20 cellular contexts compared by ENCODE assay signal in genomic region chr2:160418398-160418765, GRCh38.
DNase-seq lines count a peak whose midpoint lies in the region; ATAC-seq and TF ChIP-seq lines count a peak whose summit lies in the region.
"Had no signal": no experiment of that assay in that cellular context is flagged by ENCODE, and none has a peak within 500 bp of the region (broad histone marks: within the 10 kb centered on the region; RNA-seq: fewer than 3 reads in every experiment).

No MANE protein-coding gene starts in this region.

- H3K9me2 ChIP-seq in hepatocyte (replicated peaks; ENCODE audit: insufficient read depth) = no peaks in the 10 kb centered on the region

- H3K27me3 ChIP-seq in A673 (replicated peaks; ENCODE audit: insufficient read depth, low read depth, low read length, poor library complexity) = no peaks in the 10 kb centered on the region
- H3K27me3 ChIP-seq in hepatocyte = no peaks in the 10 kb centered on the region
- H3K27me3 ChIP-seq in H9 (ENCODE audit: insufficient read depth, low read length) = no peaks in the 10 kb centered on the region
- H3K27me3 ChIP-seq in sigmoid colon = no peaks in the 10 kb centered on the region
- H3K27me3 ChIP-seq: Peyer's patch had no signal

- TF ChIP-seq CTCF in A673 (conservative IDR thresholded peaks at IDR 0.05; ENCODE audit: low read depth, low read length) (no peak), hepatocyte (IDR thresholded peaks at IDR 0.05; ENCODE audit: poor library complexity) (no peak), H9 (conservative IDR thresholded peaks at IDR 0.05) (no peak), sigmoid colon (IDR thresholded peaks at IDR 0.05) (no peak)

- H3K36me3 ChIP-seq in A673 (ENCODE audit: insufficient read depth, low read length, poor library complexity, severe bottlenecking) (no peaks in the 10 kb centered on the region), hepatocyte (replicated peaks; ENCODE audit: insufficient read depth, low read depth) (no peaks in the 10 kb centered on the region), sigmoid colon (no peaks in the 10 kb centered on the region)
- H3K36me3 ChIP-seq: Peyer's patch, thoracic aorta had no signal

- 81% methylated on average over 1 of the region's 1 CpG for WGBS in hepatocyte (ENCODE audit: low lambda C conversion rate, missing lambda C conversion rate)
- WGBS in H9 (ENCODE audit: extremely low coverage, insufficient read length, low lambda C conversion rate) = no CpG with 5 or more reads among the region's 1 CpG
- 48 to 59% methylated on average over 1 of the region's 1 CpG for WGBS in sigmoid colon, 2 donors

- H4K8ac ChIP-seq in H9 (replicated peaks; ENCODE audit: insufficient read length, low read depth, low read length) = no peak overlapping the region

- no peaks in the 10 kb centered on the region for H3K23me2 ChIP-seq in H9 (ENCODE audit: insufficient read length, low read depth, low read length, poor library complexity, severe bottlenecking)

- H3K23ac ChIP-seq in H9 (ENCODE audit: insufficient read length, low read depth, low read length) = no peak overlapping the region

- no peak for ATAC-seq in activated T-helper 17 cell treated with anti-CD3 and anti-CD28 coated beads, Interleukin-2, amount 50 U/mL, for 72 hours (replicated peaks)
- ATAC-seq in GM21619 (IDR thresholded peaks at IDR 0.05; ENCODE audit: unreplicated experiment) = no peak
- ATAC-seq: natural killer cell had no signal

- no peak overlapping the region for H2AK5ac ChIP-seq in H9 (ENCODE audit: insufficient read length, low read length)

- H3T11ph ChIP-seq in H9 (ENCODE audit: low read length) = no peak overlapping the region

- H3K27ac ChIP-seq in A673 (ENCODE audit: low read depth, low read length, poor library complexity, severe bottlenecking) = peak overlapping the region; percentile 43
- peak overlapping the region; percentile 25 for H3K27ac ChIP-seq in hepatocyte
- no peak overlapping the region for H3K27ac ChIP-seq in H9 (ENCODE audit: insufficient read length, low read depth, low read length)
- peak overlapping the region in 1 of 4 donors; percentile 35 for H3K27ac ChIP-seq in sigmoid colon
- H3K27ac ChIP-seq: Peyer's patch, SK-N-MC, thoracic aorta had no signal

- peak overlapping the region; percentile 72 for H3K4me3 Mint-ChIP-seq in activated T-helper 17 cell treated with anti-CD3 and anti-CD28 coated beads, Interleukin-2, amount 50 U/mL, for 72 hours
- no peak overlapping the region for H3K4me3 Mint-ChIP-seq in H9
- H3K4me3 Mint-ChIP-seq: B cell, endodermal cell, natural killer cell had no signal

- H2BK15ac ChIP-seq in H9 (ENCODE audit: low read depth, low read length) = no peak overlapping the region

- TF ChIP-seq EP300 in sigmoid colon (IDR thresholded peaks at IDR 0.05) = no peak

- H4K20me1 ChIP-seq in hepatocyte (ENCODE audit: insufficient read depth, poor library complexity, severe bottlenecking) (no peaks in the 10 kb centered on the region), H9 (ENCODE audit: control insufficient read depth, insufficient read depth, insufficient read length) (no peaks in the 10 kb centered on the region)

- H2BK20ac ChIP-seq in H9 (ENCODE audit: low read depth, low read length, poor library complexity, severe bottlenecking) = no peak overlapping the region

- peak overlapping the region; percentile 91 for H3K27ac Mint-ChIP-seq in activated T-helper 17 cell treated with anti-CD3 and anti-CD28 coated beads, Interleukin-2, amount 50 U/mL, for 72 hours
- H3K27ac Mint-ChIP-seq in H9 = no peak overlapping the region
- H3K27ac Mint-ChIP-seq: B cell, endodermal cell, natural killer cell had no signal

- no peak for TF ChIP-seq POLR2A in sigmoid colon (IDR thresholded peaks at IDR 0.05)

- peaks cover 33% of the 10 kb centered on the region for H3K4me1 Mint-ChIP-seq in activated T-helper 17 cell treated with anti-CD3 and anti-CD28 coated beads, Interleukin-2, amount 50 U/mL, for 72 hours
- H3K4me1 Mint-ChIP-seq in H9 = peaks cover 31 to 34% of the 10 kb centered on the region in 2 experiments
- H3K4me1 Mint-ChIP-seq: endodermal cell had no signal

- H3K4me3 ChIP-seq in A673 (ENCODE audit: low read depth, low read length, poor library complexity, severe bottlenecking) (no peak overlapping the region), hepatocyte (no peak overlapping the region), sigmoid colon (no peak overlapping the region)
- H3K4me3 ChIP-seq: Peyer's patch, SK-N-MC, thoracic aorta had no signal

- no peak overlapping the region for H3K56ac ChIP-seq in H9 (ENCODE audit: insufficient read length, low read depth, low read length)

- H2BK5ac ChIP-seq in H9 (ENCODE audit: insufficient read length, low read length) = no peak overlapping the region

- CTCF ChIA-PET in A673 (lab: Charles Lee) = interaction anchor here (0.6 kb wide), 1 partner anchor 32 kb away, joined by 9 read pairs; no protein-coding TSS in a partner anchor

- H3K9me3 ChIP-seq in A673 (ENCODE audit: low read depth, low read length, poor library complexity, severe bottlenecking) (no peaks in the 10 kb centered on the region), hepatocyte (ENCODE audit: low read depth) (no peaks in the 10 kb centered on the region), H9 (ENCODE audit: control insufficient read depth, low read depth, low read length) (no peaks in the 10 kb centered on the region), sigmoid colon (no peaks in the 10 kb centered on the region)
- H3K9me3 ChIP-seq: Peyer's patch, thoracic aorta had no signal

- H3K4me1 ChIP-seq in A673 (ENCODE audit: insufficient read depth, low read length, poor library complexity, severe bottlenecking) (peaks cover 40% of the 10 kb centered on the region), hepatocyte (ENCODE audit: insufficient read depth) (no peaks in the 10 kb centered on the region), H9 (ENCODE audit: insufficient read depth, low read length) (no peaks in the 10 kb centered on the region), sigmoid colon (peaks cover 0 to 36% (median 16%) of the 10 kb centered on the region in 4 donors)

- BruUV-seq in A673 (replicated peaks; lab: Mats Ljungman, UMichigan) = no TSS peak

- H3K79me1 ChIP-seq in H9 (ENCODE audit: insufficient read depth, low read depth, low read length, poor library complexity, severe bottlenecking) = no peaks in the 10 kb centered on the region

- no peaks in the 10 kb centered on the region for H3K9me3 Mint-ChIP-seq in activated T-helper 17 cell treated with anti-CD3 and anti-CD28 coated beads, Interleukin-2, amount 50 U/mL, for 72 hours
- no peaks in the 10 kb centered on the region for H3K9me3 Mint-ChIP-seq in H9
- H3K9me3 Mint-ChIP-seq: natural killer cell had no signal

- intact Hi-C loops in A673 (cut with micrococcal nuclease; ENCODE audit: unreplicated experiment) = no loop called here
- intact Hi-C loops in sigmoid colon (cut with DNase I) = no loop called here

- no peak overlapping the region for H3K9ac ChIP-seq in H9 (ENCODE audit: extremely low read depth, insufficient read length, low read length)

- H4K5ac ChIP-seq in H9 (ENCODE audit: insufficient read length, low read depth, low read length) = no peak overlapping the region

- H3K4me2 ChIP-seq in hepatocyte (no peak overlapping the region), H9 (ENCODE audit: insufficient read depth, insufficient read length, low read length) (no peak overlapping the region)

- H3K36me3 Mint-ChIP-seq in activated T-helper 17 cell treated with anti-CD3 and anti-CD28 coated beads, Interleukin-2, amount 50 U/mL, for 72 hours (ENCODE audit: low read depth) = peaks cover 11% of the 10 kb centered on the region
- peaks cover 4 to 9% (median 9%) of the 10 kb centered on the region in 3 experiments; a peak in 3 of 7 replicates for H3K36me3 Mint-ChIP-seq in H9 (ENCODE audit: insufficient read depth in 1 of 3, low read depth in 3 of 3)
- H3K36me3 Mint-ChIP-seq: natural killer cell had no signal

- DNase-seq in A673 (ENCODE audit: low spot score) (no peak), EH (ENCODE audit: low read depth) (peak; percentile 28), hepatocyte (ENCODE audit: low spot score) (no peak), NCI-H446 (lab: John Stamatoyannopoulos, UW) (no peak), H9 (no peak), sigmoid colon (no peak)
- DNase-seq: activated T-cell treated with anti-CD3 and anti-CD28 coated beads, Interleukin-2, amount 50 U/mL, for 1 hour; Calu3; cerebellar nuclear complex; endodermal cell; islet precursor cell; natural killer cell; NCI-H1417; NCI-H2171 treated with DMSO at 0.1 percent for 48 hours; Peyer's patch had no signal

- H4K91ac ChIP-seq in H9 (ENCODE audit: insufficient read length, low read depth, low read length) = no peak overlapping the region

- H2AFZ ChIP-seq in hepatocyte (no peak overlapping the region), H9 (ENCODE audit: low read length) (no peak overlapping the region)

- POLR2A ChIA-PET in A673 (lab: Charles Lee; ENCODE audit: low non-redundant PET) = interaction anchor here (0.6 kb wide), 1 partner anchor 10 kb away, joined by 5 read pairs; no protein-coding TSS in a partner anchor

- no peak overlapping the region for H2BK120ac ChIP-seq in H9 (ENCODE audit: low read depth, low read length, poor library complexity, severe bottlenecking)

- no peak overlapping the region for H3K4ac ChIP-seq in H9 (ENCODE audit: low read depth, low read length)

- no peak overlapping the region for H3K18ac ChIP-seq in H9 (ENCODE audit: insufficient read length, low read depth, low read length)

- no peaks in the 10 kb centered on the region for H3K27me3 Mint-ChIP-seq in activated T-helper 17 cell treated with anti-CD3 and anti-CD28 coated beads, Interleukin-2, amount 50 U/mL, for 72 hours
- no peaks in the 10 kb centered on the region for H3K27me3 Mint-ChIP-seq in H9 (ENCODE audit: low read depth)

- no peak overlapping the region for H3K14ac ChIP-seq in H9 (ENCODE audit: insufficient read depth, low read length)

- H2BK12ac ChIP-seq in H9 (ENCODE audit: insufficient read length, low read depth, low read length) = no peak overlapping the region

- H3K79me2 ChIP-seq in hepatocyte (peaks cover 70% of the 10 kb centered on the region), H9 (ENCODE audit: insufficient read depth, low read length) (no peaks in the 10 kb centered on the region)
